11 cellular contexts compared by ENCODE assay signal in genomic region chr2:152396051-152396511, GRCh38.
A peak's percentile ranks its signal among the peaks of the same experiment; 100 is the strongest.
DNase-seq lines count a peak whose midpoint lies in the region; ATAC-seq, FAIRE-seq and TF ChIP-seq lines count a peak whose summit lies in the region.
"Had no signal": no experiment of that assay in that cellular context is flagged by ENCODE, and none has a peak within 500 bp of the region (broad histone marks: within the 10 kb centered on the region; RNA-seq: fewer than 3 reads in every experiment).

No MANE protein-coding gene starts in this region.

- peak overlapping the region; percentile 69 for H3K4me2 ChIP-seq in astrocyte (ENCODE audit: low read length)
- no peak overlapping the region for H3K4me2 ChIP-seq in PC-3 (ENCODE audit: low read length)

- H3F3A ChIP-seq in PC-3 (ENCODE audit: low read length, unreplicated experiment), result no peaks in the 10 kb centered on the region

- TF ChIP-seq CTCF in astrocyte (IDR thresholded peaks at IDR 0.05; ENCODE audit: insufficient read depth, low read depth, low read length), result no peak
- no peak for TF ChIP-seq CTCF in right atrium auricular region (IDR thresholded peaks at IDR 0.05)
- no peak for TF ChIP-seq CTCF in gastrocnemius medialis (IDR thresholded peaks at IDR 0.05 in 4 of 5, conservative IDR thresholded peaks at IDR 0.05 in 1 of 5)
- TF ChIP-seq CTCF in Peyer's patch (IDR thresholded peaks at IDR 0.05), result no peak
- TF ChIP-seq CTCF in PC-3 (conservative IDR thresholded peaks at IDR 0.05; ENCODE audit: low read depth, low read length), result no peak

- H3K4me1 Mint-ChIP-seq in astrocyte (ENCODE audit: low read depth, unreplicated experiment), result peaks cover 39% of the 10 kb centered on the region
- H3K4me1 Mint-ChIP-seq: B cell had no signal

- peaks cover 8% of the 10 kb centered on the region for H3K4me1 ChIP-seq in astrocyte (ENCODE audit: insufficient read depth, low read length)
- no peaks in the 10 kb centered on the region for H3K4me1 ChIP-seq in right atrium auricular region
- peaks cover 50 to 57% of the 10 kb centered on the region in 2 donors for H3K4me1 ChIP-seq in gastrocnemius medialis
- H3K4me1 ChIP-seq in Peyer's patch, result no peaks in the 10 kb centered on the region
- H3K4me1 ChIP-seq in PC-3 (ENCODE audit: insufficient read depth, low read length), result peaks cover 5% of the 10 kb centered on the region; the same call in 1 of the 2 replicates

- TF ChIP-seq POLR2A in gastrocnemius medialis (IDR thresholded peaks at IDR 0.05) (no peak), Peyer's patch (IDR thresholded peaks at IDR 0.05) (no peak)

- H3K79me2 ChIP-seq in astrocyte (ENCODE audit: insufficient read depth, low read length), result peaks cover 53% of the 10 kb centered on the region
- H3K79me2 ChIP-seq in PC-3 (ENCODE audit: low read length), result peaks cover 36% of the 10 kb centered on the region

- H3K27me3 Mint-ChIP-seq in astrocyte (ENCODE audit: low read depth, unreplicated experiment), result no peaks in the 10 kb centered on the region
- H3K27me3 Mint-ChIP-seq: B cell had no signal

- H3K27ac ChIP-seq in astrocyte (ENCODE audit: low read depth, low read length), result peak overlapping the region; percentile 1
- H3K27ac ChIP-seq in right atrium auricular region, result peak overlapping the region; percentile 42 to 51
- H3K27ac ChIP-seq in gastrocnemius medialis, result peak overlapping the region; percentile 47 to 75 (median 64)
- H3K27ac ChIP-seq in Peyer's patch, result peak overlapping the region in 2 of 4 donors; percentile 4 to 51
- H3K27ac ChIP-seq in PC-3 (ENCODE audit: low read length), result no peak overlapping the region

- H3K9me2 ChIP-seq in PC-3 (replicated peaks; ENCODE audit: low read length), result no peaks in the 10 kb centered on the region

- peaks cover 2% of the 10 kb centered on the region for H3K36me3 Mint-ChIP-seq in astrocyte (ENCODE audit: low read depth, unreplicated experiment)

- H3K27me3 ChIP-seq in astrocyte (ENCODE audit: insufficient read depth, low read length) (no peaks in the 10 kb centered on the region), right atrium auricular region (no peaks in the 10 kb centered on the region), gastrocnemius medialis (no peaks in the 10 kb centered on the region), Peyer's patch (no peaks in the 10 kb centered on the region), PC-3 (ENCODE audit: low read length) (no peaks in the 10 kb centered on the region)

- H3K27ac Mint-ChIP-seq in astrocyte (ENCODE audit: unreplicated experiment), result no peak overlapping the region
- H3K27ac Mint-ChIP-seq: B cell had no signal

- H2AFZ ChIP-seq in astrocyte (ENCODE audit: low read depth, low read length), result no peak overlapping the region
- no peak overlapping the region for H2AFZ ChIP-seq in PC-3 (ENCODE audit: low read length)

- no peaks in the 10 kb centered on the region for H3K36me3 ChIP-seq in astrocyte (ENCODE audit: insufficient read depth, low read length)
- no peaks in the 10 kb centered on the region for H3K36me3 ChIP-seq in right atrium auricular region
- no peaks in the 10 kb centered on the region for H3K36me3 ChIP-seq in gastrocnemius medialis
- no peaks in the 10 kb centered on the region for H3K36me3 ChIP-seq in Peyer's patch
- H3K36me3 ChIP-seq in PC-3 (ENCODE audit: low read depth, low read length), result no peaks in the 10 kb centered on the region

- peak overlapping the region; percentile 32 for H3K4me3 ChIP-seq in astrocyte (ENCODE audit: insufficient read depth, low read depth, low read length)
- H3K4me3 ChIP-seq in right atrium auricular region, result peak overlapping the region in 1 of 2 donors; percentile 21
- peak overlapping the region; percentile 15 to 48 (median 23) for H3K4me3 ChIP-seq in gastrocnemius medialis
- no peak overlapping the region for H3K4me3 ChIP-seq in Peyer's patch
- no peak overlapping the region for H3K4me3 ChIP-seq in PC-3 (ENCODE audit: low read length)

- H3K4me3 Mint-ChIP-seq in astrocyte (ENCODE audit: unreplicated experiment), result no peak overlapping the region
- H3K4me3 Mint-ChIP-seq: B cell had no signal

- H4K20me1 ChIP-seq in astrocyte (ENCODE audit: insufficient read depth, low read length), result peaks cover 22% of the 10 kb centered on the region
- H4K20me1 ChIP-seq in PC-3 (ENCODE audit: low read length), result peaks cover 5% of the 10 kb centered on the region; the same call in 1 of the 2 replicates

- peak; percentile 39 for DNase-seq in AG08395 (ENCODE audit: low spot score)
- DNase-seq in astrocyte (ENCODE audit: low read depth), result peak; percentile 56
- no peak for DNase-seq in right atrium auricular region (ENCODE audit: low spot score)
- no peak for DNase-seq in gastrocnemius medialis
- DNase-seq in Peyer's patch, result no peak
- no peak for DNase-seq in PC-3
- DNase-seq in NCI-H526 treated with DMSO at 0.1 percent for 48 hours (lab: John Stamatoyannopoulos, UW), result no peak
- DNase-seq: NCI-H226; stimulated activated CD4-positive, alpha-beta T cell treated with anti-CD3 and anti-CD28 coated beads, Interleukin-4, amount 100 ng/mL, for 4 hours had no signal

- H3K9me3 ChIP-seq in astrocyte (ENCODE audit: insufficient read depth, low read depth, low read length) (no peaks in the 10 kb centered on the region), right atrium auricular region (no peaks in the 10 kb centered on the region), gastrocnemius medialis (no peaks in the 10 kb centered on the region), Peyer's patch (no peaks in the 10 kb centered on the region), PC-3 (ENCODE audit: low read length) (no peaks in the 10 kb centered on the region)

- ATAC-seq in gastrocnemius medialis (peak; percentile 17 to 37), HG03097 (IDR thresholded peaks at IDR 0.05; ENCODE audit: low FRiP score, unreplicated experiment) (no peak), PC-3 (no peak)

- BruUV-seq in PC-3 (replicated peaks; lab: Mats Ljungman, UMichigan), result no TSS peak

- H3K9ac ChIP-seq in astrocyte (ENCODE audit: low read length), result peak overlapping the region; percentile 34
- no peak overlapping the region for H3K9ac ChIP-seq in PC-3 (ENCODE audit: low read length)

- CTCF ChIA-PET in PC-3 (lab: Charles Lee), result no interaction called here

- in situ Hi-C loops in gastrocnemius medialis (cut with MboI; ENCODE audit: low sequenced_read_pairs in 4 of 4), result loop anchor here in 1 of 4 donors (10.0 kb wide), 1 partner anchor 51 kb away; no protein-coding TSS in a partner anchor

- intact Hi-C loops in gastrocnemius medialis (cut with DNase I; ENCODE audit: low total_unique reads) (no loop called here), PC-3 (cut with micrococcal nuclease) (no loop called here)

- peak; percentile 85 for FAIRE-seq in astrocyte (lab: Jason Lieb, UNC)

- no peaks in the 10 kb centered on the region for H3K9me3 Mint-ChIP-seq in astrocyte (ENCODE audit: unreplicated experiment)

- POLR2A ChIA-PET in PC-3 (lab: Charles Lee; ENCODE audit: unreplicated experiment), result no interaction called here

Comparison
In these comparisons a context has a peak if more than half of its experiments do, and no peak if none do; other contexts are left out.
1. DNase-seq: peak in AG08395 (single experiment) and astrocyte (single experiment); none in right atrium auricular region (single experiment), gastrocnemius medialis (0 of 2), Peyer's patch (0 of 3), PC-3 (single experiment) and NCI-H526 treated with DMSO at 0.1 percent for 48 hours (single experiment).
2. H3K4me3 ChIP-seq: peak in astrocyte (single experiment) and gastrocnemius medialis (4 of 4); none in Peyer's patch (0 of 4) and PC-3 (single experiment).
3. ATAC-seq: peak in gastrocnemius medialis (2 of 2); none in HG03097 (single experiment) and PC-3 (single experiment).